In the genomic region with DNA sequence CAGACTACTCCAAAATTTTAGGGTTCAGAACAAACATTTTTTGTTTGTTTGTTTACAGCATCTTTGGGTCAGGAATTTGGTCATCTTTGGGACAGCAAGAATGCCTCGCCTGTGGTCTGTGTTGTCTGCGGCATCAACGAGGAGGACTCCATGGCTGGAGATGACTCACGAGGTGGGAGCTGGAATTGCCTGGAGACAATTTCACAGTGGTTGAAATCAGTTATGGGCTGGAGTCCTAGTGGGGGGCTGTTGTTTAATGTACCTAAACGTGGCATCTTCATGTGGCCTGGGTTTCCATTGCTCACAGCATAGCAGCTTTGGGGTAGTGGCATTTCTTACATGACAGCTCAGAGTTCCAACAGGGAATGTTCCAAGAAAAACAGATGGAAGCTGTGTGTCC, we compare ENCODE assay signal across 20 cellular contexts.
"Had no signal": no experiment of that assay in that cellular context is flagged by ENCODE, and none has a peak within 500 bp of the region (broad histone marks: within the 10 kb centered on the region; RNA-seq: fewer than 3 reads in every experiment).

No MANE protein-coding gene starts in this region.

- DNase-seq: activated CD4-positive, CD25-positive, alpha-beta regulatory T cell treated with anti-CD3 and anti-CD28 coated beads, Interleukin-2, amount 50 U/mL, for 72 hours; activated CD8-positive, alpha-beta memory T cell treated with anti-CD3 and anti-CD28 coated beads for 24 hours; activated gamma-delta T cell; activated T-cell treated with anti-CD3 and anti-CD28 coated beads, Interleukin-2, amount 50 U/mL, for 72 hours; adrenal gland; body of pancreas; caudate nucleus; colonic mucosa; endodermal cell; foreskin keratinocyte; hypothalamus; kidney; posterior cingulate gyrus; sigmoid colon; spleen; stimulated activated CD4-positive, alpha-beta T cell treated with anti-CD3 and anti-CD28 coated beads, Interleukin-4, amount 100 ng/mL, for 4 hours; upper lobe of right lung had no signal

- H3K4me3 ChIP-seq: adrenal gland, body of pancreas, colonic mucosa, lung, sigmoid colon, spleen, upper lobe of right lung had no signal

- FAIRE-seq: kidney had no signal

- ATAC-seq: activated T-cell treated with anti-CD3 and anti-CD28 coated beads, Interleukin-2, amount 50 U/mL, for 72 hours; body of pancreas; foreskin keratinocyte; left lobe of liver; stimulated activated memory B cell treated with anti-CD40 and anti-IgM and Interleukin-4, amounts not matched to agents 10 μg/mL and 1 μg/mL and 100 μg/mL, for 72 hours; upper lobe of right lung had no signal
